Comparison of ENCODE assay signal across 8 cellular contexts in the genomic region with DNA sequence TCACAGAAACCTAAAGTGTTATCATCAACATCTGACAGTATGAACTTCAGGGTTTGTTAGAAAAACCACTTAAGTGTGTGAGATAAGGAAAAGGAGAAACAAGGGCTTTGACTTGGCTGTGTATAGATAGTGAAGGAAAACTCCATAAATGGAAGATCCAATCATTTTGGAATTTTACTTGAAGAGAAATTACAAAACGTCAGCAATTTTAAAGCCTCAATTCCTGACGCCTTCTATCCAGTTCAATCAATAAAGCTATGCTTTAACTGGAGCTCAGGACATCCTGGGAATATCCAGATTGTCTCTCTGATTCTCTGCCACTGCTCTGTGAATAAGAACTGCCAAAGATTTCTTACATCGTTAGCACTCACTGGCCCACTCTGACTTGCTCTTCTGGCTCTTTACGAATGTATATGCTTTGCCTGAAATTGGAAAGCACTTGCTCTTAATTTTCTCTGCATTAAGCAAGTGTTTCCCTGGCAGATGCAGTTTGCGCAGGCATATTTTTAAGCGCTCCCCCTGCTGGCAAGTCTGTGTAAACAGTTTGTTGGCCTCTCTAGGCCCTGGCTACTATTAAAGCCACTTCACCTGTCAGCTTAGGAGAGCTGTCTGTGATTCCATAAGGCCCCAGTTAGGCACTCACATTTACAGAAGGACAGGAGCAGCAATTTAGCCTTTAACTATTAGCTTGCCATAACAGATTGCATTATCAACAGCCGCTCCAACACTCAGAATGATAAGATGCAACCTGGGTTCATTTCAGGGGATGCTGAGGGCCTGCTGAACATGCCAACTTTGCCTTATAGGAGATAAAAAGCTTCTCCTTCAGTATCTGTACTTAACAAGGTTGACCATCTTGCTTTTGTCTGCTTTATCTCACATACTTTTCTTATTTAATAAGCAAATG.
DNase-seq lines count a peak whose midpoint lies in the region; ATAC-seq, FAIRE-seq and TF ChIP-seq lines count a peak whose summit lies in the region.

No MANE protein-coding gene starts in this region.

- DNase-seq in EH (ENCODE audit: low read depth) (peak; percentile 44), M059J (ENCODE audit: low read depth) (peak; percentile 30), SK-N-MC (ENCODE audit: low read depth, low spot score) (peak; percentile 16), K562 (ENCODE audit: extremely low read depth in 1 of 4, low spot score in 3 of 4) (peak; percentile 10 to 32 (median 20)), iPS DF 4.7 (ENCODE audit: extremely low read depth, low spot score) (peak; percentile 7)
- DNase-seq in stimulated activated CD4-positive, alpha-beta T cell treated with anti-CD3 and anti-CD28 coated beads, Interleukin-2, amount 100 ng/mL, for 24 hours: peak; percentile 17 to 45

- intact Hi-C loops in K562 (cut with micrococcal nuclease): loop anchor here (5.0 to 10.0 kb wide), 2 partner anchors 611 to 914 kb away; a partner anchor contains a TSS

- H3K4me3 ChIP-seq in SK-N-MC: no peak overlapping the region
- no peak overlapping the region for H3K4me3 ChIP-seq in K562

- no peak for TF ChIP-seq POLR2A in K562 (conservative IDR thresholded peaks at IDR 0.05)

- 0% methylated on average over 7 of the region's 7 CpGs for WGBS in K562 (ENCODE audit: insufficient coverage, low coverage, missing lambda C conversion rate)

- peak; percentile 21 to 49 (median 26); a peak in 3 of 6 replicates for TF ChIP-seq CTCF in K562 (IDR thresholded peaks at IDR 0.05 in 2 of 3, conservative IDR thresholded peaks at IDR 0.05 in 1 of 3; ENCODE audit: insufficient read depth in 2 of 3, low read depth in 1 of 3, low read length in 3 of 3)

- H3K79me2 ChIP-seq in K562 (ENCODE audit: control insufficient read depth, insufficient read depth, low read length): no peaks in the 10 kb centered on the region

- BruUV-seq in K562 (replicated peaks; lab: Mats Ljungman, UMichigan): no TSS peak

- H3K9me3 ChIP-seq in SK-N-MC (ENCODE audit: low read depth, low read length) (no peaks in the 10 kb centered on the region), K562 (replicated peaks; ENCODE audit: control insufficient read depth, insufficient read depth, low read depth, low read length) (no peaks in the 10 kb centered on the region)

- in situ Hi-C loops in K562 (cut with MboI): no loop called here

- FAIRE-seq in K562 (lab: Jason Lieb, UNC): no peak

- H3K9me1 ChIP-seq in K562 (ENCODE audit: control insufficient read depth, insufficient read depth, low read length): no peaks in the 10 kb centered on the region

- H3K9ac ChIP-seq in SK-N-MC (ENCODE audit: insufficient read length): no peak overlapping the region
- H3K9ac ChIP-seq in K562 (ENCODE audit: insufficient read depth in 1 of 2, low read depth in 2 of 2, low read length in 2 of 2): no peak overlapping the region

- H2AFZ ChIP-seq in K562 (ENCODE audit: low read depth, low read length): no peak overlapping the region

- no peak for TF ChIP-seq EP300 in K562 (IDR thresholded peaks at IDR 0.05; ENCODE audit: low read length)

- no peaks in the 10 kb centered on the region for H4K20me1 ChIP-seq in K562 (replicated peaks; ENCODE audit: control insufficient read depth, insufficient read depth, low read length)

- H3K4me1 ChIP-seq in K562 (replicated peaks in 1 of 2; ENCODE audit: control insufficient read depth in 2 of 2, insufficient read depth in 2 of 2, low read length in 2 of 2): no peaks in the 10 kb centered on the region

- POLR2A ChIA-PET in K562 (lab: Yijun Ruan, JAX): no interaction called here

- H3K36me3 ChIP-seq in SK-N-MC (ENCODE audit: insufficient read depth, low read length) (no peaks in the 10 kb centered on the region), K562 (ENCODE audit: control insufficient read depth, insufficient read depth, low read length) (no peaks in the 10 kb centered on the region)

- TF ChIP-seq RAD21 in K562 (CRISPR knock-in tag; conservative IDR thresholded peaks at IDR 0.05 in 1 of 2, IDR thresholded peaks at IDR 0.05 in 1 of 2): peak in 1 of 2 experiments; percentile 37; a peak in 2 of 4 replicates

- ATAC-seq in GM21717 (IDR thresholded peaks at IDR 0.05; ENCODE audit: unreplicated experiment) (peak; percentile 93), K562 (peak; percentile 70; the same call in 2 of the 3 replicates), GM19397 (IDR thresholded peaks at IDR 0.05; ENCODE audit: unreplicated experiment) (no peak)

- CTCF ChIA-PET in K562 (lab: Yijun Ruan, JAX; ENCODE audit: low intra/inter-chr PET ratio): no interaction called here

- H3K27me3 ChIP-seq in K562 (ENCODE audit: control insufficient read depth in 2 of 2, insufficient read depth in 2 of 2, low read length in 2 of 2): no peaks in the 10 kb centered on the region

- H3K27ac ChIP-seq in SK-N-MC: no peak overlapping the region
- H3K27ac ChIP-seq in K562 (ENCODE audit: extremely low read depth, low read depth, low read length): no peak overlapping the region

- no peak overlapping the region for H3K4me2 ChIP-seq in K562 (ENCODE audit: insufficient read depth, low read length)

TF ChIP-seq in K562, 482 proteins besides CTCF, POLR2A, EP300 and RAD21:
- TF ChIP-seq, protein P1, sequence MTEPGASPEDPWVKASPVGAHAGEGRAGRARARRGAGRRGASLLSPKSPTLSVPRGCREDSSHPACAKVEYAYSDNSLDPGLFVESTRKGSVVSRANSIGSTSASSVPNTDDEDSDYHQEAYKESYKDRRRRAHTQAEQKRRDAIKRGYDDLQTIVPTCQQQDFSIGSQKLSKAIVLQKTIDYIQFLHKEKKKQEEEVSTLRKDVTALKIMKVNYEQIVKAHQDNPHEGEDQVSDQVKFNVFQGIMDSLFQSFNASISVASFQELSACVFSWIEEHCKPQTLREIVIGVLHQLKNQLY (CRISPR knock-in tag; conservative IDR thresholded peaks at IDR 0.05): no peak
- TF ChIP-seq C11orf30 (IDR thresholded peaks at IDR 0.05; ENCODE audit: low read depth) (peak; percentile 26; the same call in 1 of the 2 replicates), NBN (IDR thresholded peaks at IDR 0.05; ENCODE audit: low read depth) (no peak), FOXJ2 (tag; IDR thresholded peaks at IDR 0.05) (no peak), HNRNPL (IDR thresholded peaks at IDR 0.05; ENCODE audit: low read depth, low read length) (no peak), MAFK (IDR thresholded peaks at IDR 0.05; ENCODE audit: low read length) (peak; percentile 40; the same call in 1 of the 2 replicates), FUS (optimal IDR thresholded peaks at IDR 0.05; ENCODE audit: low read depth, low read length) (no peak), ZNF316 (IDR thresholded peaks at IDR 0.05) (peak; percentile 55)
- TF ChIP-seq, protein P2, sequence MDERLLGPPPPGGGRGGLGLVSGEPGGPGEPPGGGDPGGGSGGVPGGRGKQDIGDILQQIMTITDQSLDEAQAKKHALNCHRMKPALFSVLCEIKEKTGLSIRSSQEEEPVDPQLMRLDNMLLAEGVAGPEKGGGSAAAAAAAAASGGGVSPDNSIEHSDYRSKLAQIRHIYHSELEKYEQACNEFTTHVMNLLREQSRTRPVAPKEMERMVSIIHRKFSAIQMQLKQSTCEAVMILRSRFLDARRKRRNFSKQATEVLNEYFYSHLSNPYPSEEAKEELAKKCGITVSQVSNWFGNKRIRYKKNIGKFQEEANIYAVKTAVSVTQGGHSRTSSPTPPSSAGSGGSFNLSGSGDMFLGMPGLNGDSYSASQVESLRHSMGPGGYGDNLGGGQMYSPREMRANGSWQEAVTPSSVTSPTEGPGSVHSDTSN (CRISPR knock-in tag; IDR thresholded peaks at IDR 0.05; ENCODE audit: low read depth): no peak
- TF ChIP-seq, protein P2 (tag; conservative IDR thresholded peaks at IDR 0.05; ENCODE audit: low read depth): no peak
